In the genomic region with DNA sequence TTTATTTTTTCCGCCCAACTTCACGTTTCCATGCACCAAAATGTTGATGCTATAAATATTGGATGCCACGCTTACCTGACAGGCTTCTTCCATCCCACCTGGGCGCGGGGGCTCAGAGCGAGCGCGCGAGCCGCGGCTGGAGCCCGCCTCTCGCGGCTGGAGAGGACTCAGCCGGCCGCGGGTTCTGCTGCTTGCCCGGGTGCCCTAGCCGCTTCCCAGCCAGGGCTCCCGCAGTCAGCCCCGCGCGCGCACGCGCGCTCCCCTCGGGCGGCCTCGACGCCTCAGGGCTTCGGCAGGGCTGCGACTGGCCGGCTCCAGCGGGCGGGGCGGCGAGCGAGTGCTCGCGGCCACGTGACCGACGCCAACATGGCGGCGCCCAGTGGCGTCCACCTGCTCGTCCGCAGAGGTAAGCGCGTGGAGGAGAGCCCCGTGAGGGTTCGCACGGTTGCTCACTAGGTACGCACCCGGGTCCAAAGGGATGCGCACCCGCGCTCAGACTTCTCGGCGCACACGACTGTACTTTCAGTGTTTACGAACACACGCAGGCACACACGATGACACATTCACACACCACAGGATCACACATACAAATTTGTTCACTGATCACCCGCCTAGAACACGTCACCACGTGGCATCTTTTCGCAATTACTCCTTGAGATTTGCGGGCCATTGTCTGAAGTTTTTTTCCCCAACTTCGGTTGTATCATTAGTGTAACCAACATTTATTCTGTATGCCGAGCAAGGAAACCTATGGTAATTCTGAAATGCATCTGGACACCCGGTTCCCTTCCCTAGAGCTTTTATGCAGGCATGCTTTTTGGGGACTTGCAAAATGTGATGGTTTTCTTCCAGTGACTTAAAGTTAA, we compare ENCODE assay signal across 8 cellular contexts. TPM values are rescaled to one million over a fixed set of nuclear protein-coding genes. Genes with fewer than 3 reads are reported as not detected.
A peak's percentile ranks its signal among the peaks of the same experiment; 100 is the strongest.
DNase-seq lines count a peak whose midpoint lies in the region; ATAC-seq and TF ChIP-seq lines count a peak whose summit lies in the region.

A gene (plus strand): TSS at position 350 of the 866 bp plus-strand sequence. CDS start 17 bp downstream, at position 367.

- intact Hi-C loops in left ventricle myocardium superior (cut with micrococcal nuclease): no loop called here
- intact Hi-C loops in prostate gland (cut with DNase I): loop anchor here (5.0 kb wide), 1 partner anchor 87 kb away; a partner anchor contains a TSS

- H3K36me3 ChIP-seq in prostate gland (no peaks in the 10 kb centered on the region), urinary bladder (ENCODE audit: insufficient read depth) (no peaks in the 10 kb centered on the region)

- under 1% methylated on average over 46 of the region's 73 CpGs for WGBS in prostate gland
- WGBS in urinary bladder: under 1% methylated on average over 73 of the region's 73 CpGs

- H3K4me3 ChIP-seq in prostate gland (peak within 1 kb of the TSS; percentile 51 to 72), urinary bladder (ENCODE audit: low read depth, low read length) (peak within 1 kb of the TSS; percentile 68)

- H3K4me1 ChIP-seq in prostate gland (replicated peaks) (no peaks in the 10 kb centered on the region), urinary bladder (ENCODE audit: insufficient read depth) (no peaks in the 10 kb centered on the region)

- H3K27ac ChIP-seq in prostate gland: peak within 1 kb of the TSS in 1 of 2 donors; percentile 33
- H3K27ac ChIP-seq in urinary bladder (ENCODE audit: low read depth): no peak within 1 kb of the TSS

- peak in 1 of 4 experiments; percentile 25 for TF ChIP-seq CTCF in prostate gland (IDR thresholded peaks at IDR 0.05)

- DNase-seq in NCI-H146 (lab: John Stamatoyannopoulos, UW) (peak; percentile 91), T-helper 1 cell (peak; percentile 68 to 90 (median 72)), amygdala (lab: John Stamatoyannopoulos, UW) (peak; percentile 30 to 95 (median 84)), left ventricle myocardium superior (peak; percentile 95), prostate gland (ENCODE audit: low spot score) (peak; percentile 83)

- no peaks in the 10 kb centered on the region for H3K27me3 ChIP-seq in prostate gland (replicated peaks; ENCODE audit: insufficient read depth)

- TF ChIP-seq POLR2A in GM15510 (IDR thresholded peaks at IDR 0.05; ENCODE audit: borderline replicate concordance, extremely low read depth, insufficient read length) (peak; percentile 89), prostate gland (IDR thresholded peaks at IDR 0.05) (peak; percentile 35)

- peak; percentile 93 for ATAC-seq in HG02884 (IDR thresholded peaks at IDR 0.05; ENCODE audit: unreplicated experiment)
- ATAC-seq in left ventricle myocardium superior: peak; percentile 100

- H3K9me3 ChIP-seq in prostate gland: no peaks in the 10 kb centered on the region

RNA-seq across cellular contexts. Expression of the gene that starts here (rescaled TPM):
- total RNA-seq in left ventricle myocardium superior (8.6 TPM), prostate gland (10 to 100 TPM; 11.6 to 13.6 TPM), urinary bladder (29.4 TPM)
- 4.1 TPM for polyA plus RNA-seq in urinary bladder
